9 cellular contexts compared by ENCODE assay signal in the genomic region with DNA sequence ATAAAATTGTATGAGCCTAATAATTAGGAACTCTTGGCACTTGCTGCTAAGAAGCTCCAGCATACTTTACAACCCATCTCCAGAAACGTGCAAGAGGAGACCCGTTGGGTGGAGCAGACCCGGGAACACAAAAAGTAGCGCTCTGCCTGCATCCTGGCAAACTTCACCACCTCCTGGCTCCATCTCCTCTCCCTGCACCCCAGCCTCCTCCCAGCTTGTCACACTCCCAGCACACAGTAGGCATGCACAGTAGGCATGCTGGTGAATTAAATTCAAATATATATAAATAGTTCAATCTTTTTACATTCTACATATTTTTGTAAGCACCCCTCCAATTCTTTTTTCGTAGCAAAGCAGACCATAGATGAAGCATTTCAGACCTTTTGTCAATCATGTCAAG. TPM values are rescaled to one million over a fixed set of nuclear protein-coding genes. Genes with fewer than 3 reads are reported as not detected.
A peak's percentile ranks its signal among the peaks of the same experiment; 100 is the strongest.
DNase-seq lines count a peak whose midpoint lies in the region; ATAC-seq and TF ChIP-seq lines count a peak whose summit lies in the region.
"Had no signal": no experiment of that assay in that cellular context is flagged by ENCODE, and none has a peak within 500 bp of the region (broad histone marks: within the 10 kb centered on the region; RNA-seq: fewer than 3 reads in every experiment).

No MANE protein-coding gene starts in this region.

- in situ Hi-C loops in gastrocnemius medialis (cut with MboI; ENCODE audit: low sequenced_read_pairs in 4 of 4): no loop called here

- no peak for ATAC-seq in gastrocnemius medialis
- no peak for ATAC-seq in activated CD4-positive, CD25-positive, alpha-beta regulatory T cell treated with anti-CD3 and anti-CD28 coated beads, Interleukin-2, amount 50 U/mL, for 24 hours
- ATAC-seq in GM18502 (IDR thresholded peaks at IDR 0.05; ENCODE audit: poor library complexity, unreplicated experiment): no peak

- H3K9me3 ChIP-seq in ES-I3 (ENCODE audit: control insufficient read depth, insufficient read depth, low read length) (no peaks in the 10 kb centered on the region), SJSA1 (replicated peaks) (no peaks in the 10 kb centered on the region), gastrocnemius medialis (no peaks in the 10 kb centered on the region)

- H3K9ac ChIP-seq in ES-I3 (ENCODE audit: low read depth, low read length): peak overlapping the region; percentile 91

- peak overlapping the region; percentile 70 for H3K4me3 ChIP-seq in SJSA1
- H3K4me3 ChIP-seq in fibroblast of mammary gland (ENCODE audit: control insufficient read depth, low read depth, low read length): peak overlapping the region; percentile 64
- peak overlapping the region; percentile 70 to 93 (median 92) for H3K4me3 ChIP-seq in gastrocnemius medialis

- no peak for TF ChIP-seq POLR2A in gastrocnemius medialis (IDR thresholded peaks at IDR 0.05)

- H3K27ac ChIP-seq in SJSA1 (no peak overlapping the region), gastrocnemius medialis (peak overlapping the region; percentile 81 to 97 (median 95))

- peaks cover 5% of the 10 kb centered on the region; the same call in 1 of the 2 replicates for H3K36me3 ChIP-seq in ES-I3 (ENCODE audit: insufficient read depth, low read length)
- H3K36me3 ChIP-seq in SJSA1: no peaks in the 10 kb centered on the region
- no peaks in the 10 kb centered on the region for H3K36me3 ChIP-seq in gastrocnemius medialis

- no peak for DNase-seq in SJSA1 (ENCODE audit: low read depth in 1 of 2, low spot score in 2 of 2)
- DNase-seq in fibroblast of mammary gland (ENCODE audit: low read depth): no peak
- no peak for DNase-seq in gastrocnemius medialis
- DNase-seq in HuH-7 (ENCODE audit: low spot score): no peak
- DNase-seq in EL: no peak
- DNase-seq: amniotic stem cell had no signal

- intact Hi-C loops in gastrocnemius medialis (cut with DNase I; ENCODE audit: low total_unique reads): loop anchor here (2.0 to 10.0 kb wide), 3 partner anchors 50 to 270 kb away; a partner anchor contains a TSS

- no peaks in the 10 kb centered on the region for H3K27me3 ChIP-seq in SJSA1 (replicated peaks)
- H3K27me3 ChIP-seq in gastrocnemius medialis: no peaks in the 10 kb centered on the region

- no peak for TF ChIP-seq CTCF in fibroblast of mammary gland (conservative IDR thresholded peaks at IDR 0.05; ENCODE audit: control insufficient read depth, insufficient read depth, low read depth, low read length)
- TF ChIP-seq CTCF in gastrocnemius medialis (IDR thresholded peaks at IDR 0.05 in 4 of 5, conservative IDR thresholded peaks at IDR 0.05 in 1 of 5): no peak

- peaks cover 12% of the 10 kb centered on the region; the same call in 1 of the 2 replicates for H3K4me1 ChIP-seq in ES-I3 (ENCODE audit: insufficient read depth, low read length)
- no peaks in the 10 kb centered on the region for H3K4me1 ChIP-seq in SJSA1 (replicated peaks)
- peaks cover 14 to 24% of the 10 kb centered on the region in 2 donors for H3K4me1 ChIP-seq in gastrocnemius medialis

RNA-seq across cellular contexts. Expression of a gene that starts 1.2 kb away (rescaled TPM):
- 11.8 and 14.6 TPM in 2 replicates for total RNA-seq in SJSA1 (2014; rRNA removed; shearing (Covaris generic))
- total RNA-seq in gastrocnemius medialis: 10 to 100 TPM in 3 of 4 donors, 1 to 10 TPM in 1; 9.3 to 22.1 (median 17.0) TPM

RNA-seq across cellular contexts. Expression of a gene that starts 33.3 kb away (rescaled TPM):
- total RNA-seq in SJSA1 (2014; rRNA removed; shearing (Covaris generic)): 243 and 309 TPM in 2 replicates
- total RNA-seq in gastrocnemius medialis: 100 to 1,000 TPM; 306 to 442 (median 330) TPM

RNA-seq across cellular contexts. Expression of a gene that starts 41.6 kb away (rescaled TPM):
- 160 and 164 TPM in 2 replicates for total RNA-seq in SJSA1 (2014; rRNA removed; shearing (Covaris generic))
- total RNA-seq in gastrocnemius medialis: 100 to 1,000 TPM in 2 of 4 donors, 10 to 100 TPM in 2; 83.5 to 133 (median 93.5) TPM
